1 cellular context compared by ENCODE assay signal in genomic region chr2:45935791-45936622, GRCh38.
A peak's percentile ranks its signal among the peaks of the same experiment; 100 is the strongest.
TF ChIP-seq lines count a peak whose summit lies in the region.

No MANE protein-coding gene starts in this region.

TF ChIP-seq in HepG2, 621 proteins besides CTCF, POLR2A, EP300 and RAD21 (continued from another document):
- TF ChIP-seq, protein P1, sequence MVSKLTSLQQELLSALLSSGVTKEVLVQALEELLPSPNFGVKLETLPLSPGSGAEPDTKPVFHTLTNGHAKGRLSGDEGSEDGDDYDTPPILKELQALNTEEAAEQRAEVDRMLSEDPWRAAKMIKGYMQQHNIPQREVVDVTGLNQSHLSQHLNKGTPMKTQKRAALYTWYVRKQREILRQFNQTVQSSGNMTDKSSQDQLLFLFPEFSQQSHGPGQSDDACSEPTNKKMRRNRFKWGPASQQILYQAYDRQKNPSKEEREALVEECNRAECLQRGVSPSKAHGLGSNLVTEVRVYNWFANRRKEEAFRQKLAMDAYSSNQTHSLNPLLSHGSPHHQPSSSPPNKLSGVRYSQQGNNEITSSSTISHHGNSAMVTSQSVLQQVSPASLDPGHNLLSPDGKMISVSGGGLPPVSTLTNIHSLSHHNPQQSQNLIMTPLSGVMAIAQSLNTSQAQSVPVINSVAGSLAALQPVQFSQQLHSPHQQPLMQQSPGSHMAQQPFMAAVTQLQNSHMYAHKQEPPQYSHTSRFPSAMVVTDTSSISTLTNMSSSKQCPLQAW (CRISPR knock-in tag; IDR thresholded peaks at IDR 0.05), result 0 out of 2 replicates have a peak, but pooled peaks have one; percentile 48
- TF ChIP-seq NCOA1 (CRISPR knock-in tag; IDR thresholded peaks at IDR 0.05), result no peak
- TF ChIP-seq ZNF580 (CRISPR knock-in tag; IDR thresholded peaks at IDR 0.05; ENCODE audit: borderline replicate concordance, low read depth), result peak; percentile 59; the same call in 1 of the 2 replicates
- TF ChIP-seq SMAD3 (CRISPR knock-in tag; IDR thresholded peaks at IDR 0.05), result peak; percentile 56; the same call in 1 of the 2 replicates
- peak; percentile 81 for TF ChIP-seq HOXA5 (CRISPR knock-in tag; IDR thresholded peaks at IDR 0.05)
- TF ChIP-seq, protein P2, sequence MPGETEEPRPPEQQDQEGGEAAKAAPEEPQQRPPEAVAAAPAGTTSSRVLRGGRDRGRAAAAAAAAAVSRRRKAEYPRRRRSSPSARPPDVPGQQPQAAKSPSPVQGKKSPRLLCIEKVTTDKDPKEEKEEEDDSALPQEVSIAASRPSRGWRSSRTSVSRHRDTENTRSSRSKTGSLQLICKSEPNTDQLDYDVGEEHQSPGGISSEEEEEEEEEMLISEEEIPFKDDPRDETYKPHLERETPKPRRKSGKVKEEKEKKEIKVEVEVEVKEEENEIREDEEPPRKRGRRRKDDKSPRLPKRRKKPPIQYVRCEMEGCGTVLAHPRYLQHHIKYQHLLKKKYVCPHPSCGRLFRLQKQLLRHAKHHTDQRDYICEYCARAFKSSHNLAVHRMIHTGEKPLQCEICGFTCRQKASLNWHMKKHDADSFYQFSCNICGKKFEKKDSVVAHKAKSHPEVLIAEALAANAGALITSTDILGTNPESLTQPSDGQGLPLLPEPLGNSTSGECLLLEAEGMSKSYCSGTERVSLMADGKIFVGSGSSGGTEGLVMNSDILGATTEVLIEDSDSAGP (CRISPR knock-in tag; IDR thresholded peaks at IDR 0.05; ENCODE audit: borderline replicate concordance), result peak; percentile 45; the same call in 1 of the 2 replicates
- TF ChIP-seq USF2 (IDR thresholded peaks at IDR 0.05; ENCODE audit: low read depth, low read length), result 0 out of 2 replicates have a peak, but pooled peaks have one; percentile 44
- TF ChIP-seq USF2 (CRISPR knock-in tag; IDR thresholded peaks at IDR 0.05; ENCODE audit: borderline replicate concordance), result no peak
- TF ChIP-seq TBX3 (IDR thresholded peaks at IDR 0.05; ENCODE audit: borderline replicate concordance), result no peak
